In the genomic region with DNA sequence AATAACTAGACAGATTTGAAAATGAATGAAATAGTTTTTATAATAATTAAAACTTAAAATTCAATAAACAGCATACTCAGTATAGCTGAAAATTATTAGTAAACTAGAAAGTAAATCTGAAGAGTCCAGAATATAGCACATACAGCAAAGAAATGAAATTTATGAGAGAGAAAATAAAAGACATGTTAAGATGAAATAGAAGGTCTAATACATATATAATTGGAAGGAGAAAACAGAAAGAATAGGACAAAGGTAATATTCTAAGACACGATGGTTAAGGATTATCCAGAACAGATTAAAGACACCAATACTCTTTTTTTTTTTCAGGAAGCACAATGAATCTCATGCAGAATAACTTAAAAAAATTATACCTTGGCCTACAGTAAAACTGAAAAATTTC, we compare ENCODE assay signal across 1 cellular context.
TF ChIP-seq lines count a peak whose summit lies in the region.

No MANE protein-coding gene starts in this region.

TF ChIP-seq in HEK293, 187 proteins besides CTCF, POLR2A, EP300 and RAD21 (continued from another document):
- TF ChIP-seq, protein P1, sequence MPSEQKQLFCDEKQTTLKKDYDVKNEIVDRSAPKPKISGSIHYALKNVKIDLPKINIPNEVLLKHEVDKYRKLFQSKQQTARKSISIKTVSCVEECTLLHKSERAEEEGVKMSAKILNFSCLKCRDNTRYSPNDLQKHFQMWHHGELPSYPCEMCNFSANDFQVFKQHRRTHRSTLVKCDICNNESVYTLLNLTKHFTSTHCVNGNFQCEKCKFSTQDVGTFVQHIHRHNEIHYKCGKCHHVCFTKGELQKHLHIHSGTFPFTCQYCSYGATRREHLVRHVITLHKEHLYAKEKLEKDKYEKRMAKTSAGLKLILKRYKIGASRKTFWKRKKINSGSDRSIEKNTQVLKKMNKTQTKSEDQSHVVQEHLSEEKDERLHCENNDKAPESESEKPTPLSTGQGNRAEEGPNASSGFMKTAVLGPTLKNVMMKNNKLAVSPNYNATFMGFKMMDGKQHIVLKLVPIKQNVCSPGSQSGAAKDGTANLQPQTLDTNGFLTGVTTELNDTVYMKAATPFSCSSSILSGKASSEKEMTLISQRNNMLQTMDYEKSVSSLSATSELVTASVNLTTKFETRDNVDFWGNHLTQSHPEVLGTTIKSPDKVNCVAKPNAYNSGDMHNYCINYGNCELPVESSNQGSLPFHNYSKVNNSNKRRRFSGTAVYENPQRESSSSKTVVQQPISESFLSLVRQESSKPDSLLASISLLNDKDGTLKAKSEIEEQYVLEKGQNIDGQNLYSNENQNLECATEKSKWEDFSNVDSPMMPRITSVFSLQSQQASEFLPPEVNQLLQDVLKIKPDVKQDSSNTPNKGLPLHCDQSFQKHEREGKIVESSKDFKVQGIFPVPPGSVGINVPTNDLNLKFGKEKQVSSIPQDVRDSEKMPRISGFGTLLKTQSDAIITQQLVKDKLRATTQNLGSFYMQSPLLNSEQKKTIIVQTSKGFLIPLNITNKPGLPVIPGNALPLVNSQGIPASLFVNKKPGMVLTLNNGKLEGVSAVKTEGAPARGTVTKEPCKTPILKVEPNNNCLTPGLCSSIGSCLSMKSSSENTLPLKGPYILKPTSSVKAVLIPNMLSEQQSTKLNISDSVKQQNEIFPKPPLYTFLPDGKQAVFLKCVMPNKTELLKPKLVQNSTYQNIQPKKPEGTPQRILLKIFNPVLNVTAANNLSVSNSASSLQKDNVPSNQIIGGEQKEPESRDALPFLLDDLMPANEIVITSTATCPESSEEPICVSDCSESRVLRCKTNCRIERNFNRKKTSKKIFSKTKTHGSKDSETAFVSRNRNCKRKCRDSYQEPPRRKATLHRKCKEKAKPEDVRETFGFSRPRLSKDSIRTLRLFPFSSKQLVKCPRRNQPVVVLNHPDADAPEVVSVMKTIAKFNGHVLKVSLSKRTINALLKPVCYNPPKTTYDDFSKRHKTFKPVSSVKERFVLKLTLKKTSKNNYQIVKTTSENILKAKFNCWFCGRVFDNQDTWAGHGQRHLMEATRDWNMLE (tag by site-specific recombination; conservative IDR thresholded peaks at IDR 0.05; ENCODE audit: low read depth), result no peak
